Comparison of ENCODE assay signal across 8 cellular contexts in the genomic region with DNA sequence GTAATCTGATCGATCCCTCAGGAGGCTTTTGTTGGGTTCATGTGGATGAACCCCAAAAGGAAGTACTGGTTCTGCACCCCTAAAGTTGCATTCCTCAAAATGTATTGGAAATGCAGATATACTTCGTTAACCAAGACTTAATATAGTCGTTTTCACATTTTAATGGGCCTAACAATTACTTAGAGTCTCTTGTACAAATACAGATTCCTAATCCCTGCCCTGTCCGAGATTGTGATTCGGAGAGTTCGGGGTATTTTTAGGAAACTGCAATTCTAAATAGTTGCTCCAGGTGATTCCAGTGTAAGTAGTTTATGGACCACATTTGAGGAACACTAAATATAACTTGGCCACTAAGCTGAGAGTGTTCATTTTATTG. TPM values are rescaled to one million over a fixed set of nuclear protein-coding genes. Genes with fewer than 3 reads are reported as not detected.
A peak's percentile ranks its signal among the peaks of the same experiment; 100 is the strongest.
DNase-seq lines count a peak whose midpoint lies in the region; ATAC-seq, FAIRE-seq and TF ChIP-seq lines count a peak whose summit lies in the region.

No MANE protein-coding gene starts in this region.

- H3K4me1 ChIP-seq in astrocyte (ENCODE audit: insufficient read depth, low read length) (peaks cover 13% of the 10 kb centered on the region), lung (ENCODE audit: control insufficient read depth in 2 of 2, insufficient read depth in 2 of 2, low read length in 2 of 2) (peaks cover 2 to 18% of the 10 kb centered on the region in 2 donors), upper lobe of left lung (peaks cover 5 to 22% (median 14%) of the 10 kb centered on the region in 4 donors)

- no peak for DNase-seq in activated naive CD4-positive, alpha-beta T cell treated with anti-CD3 and anti-CD28 coated beads for 36 hours
- DNase-seq in activated naive CD4-positive, alpha-beta T cell treated with Interleukin-2 at 50 U/mL for 16 hours, result no peak
- DNase-seq in astrocyte (ENCODE audit: low read depth), result no peak
- DNase-seq in lung (ENCODE audit: low spot score), result no peak
- no peak for DNase-seq in upper lobe of left lung
- DNase-seq in left lobe of liver (ENCODE audit: low spot score), result no peak
- no peak for DNase-seq in anterior cingulate cortex (lab: John Stamatoyannopoulos, UW)
- no peak for DNase-seq in RCC 7860 (ENCODE audit: low spot score)

- peaks cover 38% of the 10 kb centered on the region for H3K79me2 ChIP-seq in astrocyte (ENCODE audit: insufficient read depth, low read length)

- peaks cover 19% of the 10 kb centered on the region for H3K36me3 Mint-ChIP-seq in activated naive CD4-positive, alpha-beta T cell treated with anti-CD3 and anti-CD28 coated beads for 36 hours (ENCODE audit: low read depth)
- H3K36me3 Mint-ChIP-seq in astrocyte (ENCODE audit: low read depth, unreplicated experiment), result peaks cover 7% of the 10 kb centered on the region

- ATAC-seq in lung (ENCODE audit: insufficient read depth, low FRiP score), result no peak
- ATAC-seq in upper lobe of left lung (ENCODE audit: low FRiP score in 2 of 2), result no peak
- ATAC-seq in left lobe of liver, result no peak

- peaks cover 14% of the 10 kb centered on the region for H3K36me3 ChIP-seq in astrocyte (ENCODE audit: insufficient read depth, low read length)
- H3K36me3 ChIP-seq in lung (ENCODE audit: control insufficient read depth in 2 of 2, insufficient read depth in 2 of 2, low read length in 2 of 2), result peaks cover 4 to 6% of the 10 kb centered on the region in 2 donors
- peaks cover 0 to 19% (median 11%) of the 10 kb centered on the region in 4 donors for H3K36me3 ChIP-seq in upper lobe of left lung

- FAIRE-seq in astrocyte (lab: Jason Lieb, UNC) (no peak), RCC 7860 (lab: Jason Lieb, UNC) (no peak)

- intact Hi-C loops in activated naive CD4-positive, alpha-beta T cell treated with anti-CD3 and anti-CD28 coated beads for 36 hours (cut with micrococcal nuclease), result loop anchor here (1.0 to 5.0 kb wide), 7 partner anchors 13 to 765 kb away; a partner anchor contains a TSS

- H3K4me3 ChIP-seq in astrocyte (ENCODE audit: insufficient read depth, low read depth, low read length) (peak overlapping the region; percentile 99), lung (peak overlapping the region; percentile 96), upper lobe of left lung (peak overlapping the region; percentile 72 to 90 (median 78))

- no peaks in the 10 kb centered on the region for H4K20me1 ChIP-seq in astrocyte (ENCODE audit: insufficient read depth, low read length)

- no peaks in the 10 kb centered on the region for H3K27me3 Mint-ChIP-seq in activated naive CD4-positive, alpha-beta T cell treated with anti-CD3 and anti-CD28 coated beads for 36 hours (ENCODE audit: low read depth)
- no peaks in the 10 kb centered on the region for H3K27me3 Mint-ChIP-seq in astrocyte (ENCODE audit: low read depth, unreplicated experiment)

- H2AFZ ChIP-seq in astrocyte (ENCODE audit: low read depth, low read length), result peak overlapping the region; percentile 97

- peaks cover 29% of the 10 kb centered on the region for H3K4me1 Mint-ChIP-seq in activated naive CD4-positive, alpha-beta T cell treated with anti-CD3 and anti-CD28 coated beads for 36 hours (ENCODE audit: low read depth)
- peaks cover 13% of the 10 kb centered on the region for H3K4me1 Mint-ChIP-seq in astrocyte (ENCODE audit: low read depth, unreplicated experiment)

- no peak for TF ChIP-seq POLR2A in upper lobe of left lung (IDR thresholded peaks at IDR 0.05)

- CTCF ChIA-PET in activated naive CD4-positive, alpha-beta T cell treated with anti-CD3 and anti-CD28 coated beads for 36 hours (lab: Charles Lee), result no interaction called here

- peak overlapping the region; percentile 95 for H3K4me3 Mint-ChIP-seq in activated naive CD4-positive, alpha-beta T cell treated with anti-CD3 and anti-CD28 coated beads for 36 hours
- H3K4me3 Mint-ChIP-seq in astrocyte (ENCODE audit: unreplicated experiment), result peak overlapping the region; percentile 100

- no peaks in the 10 kb centered on the region for H3K9me3 ChIP-seq in astrocyte (ENCODE audit: insufficient read depth, low read depth, low read length)
- H3K9me3 ChIP-seq in lung (ENCODE audit: control insufficient read depth in 2 of 2, insufficient read depth in 1 of 2, low read length in 1 of 2), result no peaks in the 10 kb centered on the region
- no peaks in the 10 kb centered on the region for H3K9me3 ChIP-seq in upper lobe of left lung

- peak overlapping the region; percentile 98 for H3K9ac ChIP-seq in astrocyte (ENCODE audit: low read length)

- no peaks in the 10 kb centered on the region for H3K9me3 Mint-ChIP-seq in activated naive CD4-positive, alpha-beta T cell treated with anti-CD3 and anti-CD28 coated beads for 36 hours
- H3K9me3 Mint-ChIP-seq in astrocyte (ENCODE audit: unreplicated experiment), result no peaks in the 10 kb centered on the region

- peak overlapping the region; percentile 95 for H3K4me2 ChIP-seq in astrocyte (ENCODE audit: low read length)

- TF ChIP-seq EP300 in upper lobe of left lung (IDR thresholded peaks at IDR 0.05), result no peak

- TF ChIP-seq CTCF in astrocyte (IDR thresholded peaks at IDR 0.05; ENCODE audit: insufficient read depth, low read depth, low read length) (no peak), lung (IDR thresholded peaks at IDR 0.05; ENCODE audit: control extremely low read depth, extremely low read depth) (no peak), upper lobe of left lung (IDR thresholded peaks at IDR 0.05) (no peak)

- WGBS in lung, 2 donors, result 15 to 16% methylated on average over 6 of the region's 6 CpGs
- 25 to 31% methylated on average over 6 of the region's 6 CpGs for WGBS in upper lobe of left lung, 2 donors

- H3K27me3 ChIP-seq in astrocyte (ENCODE audit: insufficient read depth, low read length) (no peaks in the 10 kb centered on the region), lung (ENCODE audit: control insufficient read depth, insufficient read depth) (no peaks in the 10 kb centered on the region), upper lobe of left lung (no peaks in the 10 kb centered on the region)

- H3K27ac Mint-ChIP-seq in activated naive CD4-positive, alpha-beta T cell treated with anti-CD3 and anti-CD28 coated beads for 36 hours, result peak overlapping the region; percentile 82
- peak overlapping the region; percentile 99 for H3K27ac Mint-ChIP-seq in astrocyte (ENCODE audit: unreplicated experiment)

- peak overlapping the region; percentile 92 for H3K27ac ChIP-seq in astrocyte (ENCODE audit: low read depth, low read length)
- peak overlapping the region; percentile 79 to 96 for H3K27ac ChIP-seq in lung (ENCODE audit: low read depth in 1 of 2, low read length in 1 of 2)
- peak overlapping the region; percentile 81 to 88 (median 82) for H3K27ac ChIP-seq in upper lobe of left lung

RNA-seq across cellular contexts. Expression of a gene that starts 0.8 kb away (rescaled TPM):
- 10 to 100 TPM; 15.2 to 15.3 TPM for total RNA-seq in activated naive CD4-positive, alpha-beta T cell treated with anti-CD3 and anti-CD28 coated beads for 36 hours
- 23.0 and 25.3 TPM in 2 replicates for total RNA-seq in astrocyte
- 10 to 100 TPM; 15.1 to 27.0 TPM for total RNA-seq in lung
- 1 to 10 TPM; 4.9 to 6.3 TPM for polyA plus RNA-seq in lung
- 10 to 100 TPM; 10.1 to 68.0 (median 15.0) TPM for total RNA-seq in upper lobe of left lung
- total RNA-seq in left lobe of liver, result 9.0 TPM
